Comparison of ENCODE assay signal across 20 cellular contexts in genomic region chr1:52122424-52122823, GRCh38. TPM values are rescaled to one million over a fixed set of nuclear protein-coding genes. Genes with fewer than 3 reads are reported as not detected.
DNase-seq lines count a peak whose midpoint lies in the region; ATAC-seq, FAIRE-seq and TF ChIP-seq lines count a peak whose summit lies in the region.
"Had no signal": no experiment of that assay in that cellular context is flagged by ENCODE, and none has a peak within 500 bp of the region (broad histone marks: within the 10 kb centered on the region; RNA-seq: fewer than 3 reads in every experiment).

No MANE protein-coding gene starts in this region.

- H3K9me3 ChIP-seq in K562 (replicated peaks; ENCODE audit: control insufficient read depth, insufficient read depth, low read depth, low read length) = no peaks in the 10 kb centered on the region
- no peaks in the 10 kb centered on the region for H3K9me3 ChIP-seq in endodermal cell (ENCODE audit: control insufficient read depth, low read length)
- no peaks in the 10 kb centered on the region for H3K9me3 ChIP-seq in effector memory CD4-positive, alpha-beta T cell (ENCODE audit: control insufficient read depth, low read length)
- H3K9me3 ChIP-seq: BE2C had no signal

- no peaks in the 10 kb centered on the region for H3K9me3 Mint-ChIP-seq in endodermal cell
- H3K9me3 Mint-ChIP-seq: CD8-positive, alpha-beta memory T cell; H9 had no signal

- in situ Hi-C loops in K562 (cut with MboI) = no loop called here

- H3K4me3 Mint-ChIP-seq in endodermal cell = no peak overlapping the region
- H3K4me3 Mint-ChIP-seq: CD4-positive, CD25-positive, alpha-beta regulatory T cell; CD8-positive, alpha-beta memory T cell; H9 had no signal

- H3K36me3 ChIP-seq in K562 (ENCODE audit: control insufficient read depth, insufficient read depth, low read length) (no peaks in the 10 kb centered on the region), endodermal cell (ENCODE audit: control insufficient read depth, insufficient read depth, low read length) (no peaks in the 10 kb centered on the region)
- H3K36me3 ChIP-seq in effector memory CD4-positive, alpha-beta T cell (ENCODE audit: control insufficient read depth, insufficient read depth, low read length) = no peaks in the 10 kb centered on the region
- H3K36me3 ChIP-seq: BE2C had no signal

- H3K36me3 Mint-ChIP-seq in endodermal cell (ENCODE audit: low read depth) = no peaks in the 10 kb centered on the region
- H3K36me3 Mint-ChIP-seq: CD4-positive, CD25-positive, alpha-beta regulatory T cell; CD8-positive, alpha-beta memory T cell had no signal

- no peaks in the 10 kb centered on the region for H3K9me1 ChIP-seq in K562 (ENCODE audit: control insufficient read depth, insufficient read depth, low read length)

- no peak for DNase-seq in K562 (ENCODE audit: extremely low read depth in 1 of 4, low spot score in 3 of 4)
- no peak for DNase-seq in endodermal cell
- DNase-seq in mucosa of gallbladder (ENCODE audit: low spot score) = peak; percentile 37
- no peak for DNase-seq in NCI-H2171 treated with DMSO at 0.1 percent for 48 hours (lab: John Stamatoyannopoulos, UW)
- no peak for DNase-seq in foreskin keratinocyte
- DNase-seq in effector memory CD4-positive, alpha-beta T cell = no peak
- no peak for DNase-seq in activated CD4-positive, CD25-positive, alpha-beta regulatory T cell treated with anti-CD3 and anti-CD28 coated beads, Interleukin-2, amount 50 U/mL, for 72 hours
- DNase-seq: ACHN; BE2C; C1 segment of cervical spinal cord; CD4-positive, CD25-positive, alpha-beta regulatory T cell; CD8-positive, alpha-beta memory T cell; COR-L47; DMS 273 treated with DMSO at 0.1 percent for 48 hours; DMS53; H9 had no signal

- H3K4me1 Mint-ChIP-seq in endodermal cell = peaks cover 20% of the 10 kb centered on the region
- H3K4me1 Mint-ChIP-seq: CD4-positive, CD25-positive, alpha-beta regulatory T cell; CD8-positive, alpha-beta memory T cell had no signal

- peak; percentile 21; the same call in 2 of the 3 replicates for ATAC-seq in K562
- no peak for ATAC-seq in foreskin keratinocyte

- no peak overlapping the region for H2AFZ ChIP-seq in K562 (ENCODE audit: low read depth, low read length)

- WGBS in K562 (ENCODE audit: insufficient coverage, low coverage, missing lambda C conversion rate) = 8% methylated on average over 2 of the region's 2 CpGs
- 72% methylated on average over 2 of the region's 2 CpGs; no CpG with 5 or more reads in 1 of the 2 experiments for WGBS in endodermal cell (ENCODE audit: insufficient coverage in 1 of 2, insufficient read length in 1 of 2), 2 experiments

- TF ChIP-seq CTCF in K562 (IDR thresholded peaks at IDR 0.05 in 2 of 3, conservative IDR thresholded peaks at IDR 0.05 in 1 of 3; ENCODE audit: insufficient read depth in 2 of 3, low read depth in 1 of 3, low read length in 3 of 3) = no peak
- TF ChIP-seq CTCF in endodermal cell (conservative IDR thresholded peaks at IDR 0.05) = no peak
- TF ChIP-seq CTCF in foreskin keratinocyte (conservative IDR thresholded peaks at IDR 0.05) = no peak

- H4K20me1 ChIP-seq in K562 (replicated peaks; ENCODE audit: control insufficient read depth, insufficient read depth, low read length) = no peaks in the 10 kb centered on the region

- POLR2A ChIA-PET in K562 (lab: Yijun Ruan, JAX) = interaction anchor here (1.1 kb wide), 1 partner anchor 538 kb away, joined by 3 read pairs; no protein-coding TSS in a partner anchor

- peaks cover 50% of the 10 kb centered on the region for H3K27me3 Mint-ChIP-seq in endodermal cell (ENCODE audit: insufficient read depth)

- H3K4me1 ChIP-seq in K562 (replicated peaks in 1 of 2; ENCODE audit: control insufficient read depth in 2 of 2, insufficient read depth in 2 of 2, low read length in 2 of 2) (peaks cover 0 to 4% of the 10 kb centered on the region in 2 experiments; a peak in 1 of 5 replicates), endodermal cell (ENCODE audit: control insufficient read depth, insufficient read depth, low read length) (no peaks in the 10 kb centered on the region), foreskin keratinocyte (no peaks in the 10 kb centered on the region)
- H3K4me1 ChIP-seq in effector memory CD4-positive, alpha-beta T cell (ENCODE audit: control insufficient read depth, insufficient read depth, low read length, poor library complexity, severe bottlenecking) = no peaks in the 10 kb centered on the region
- H3K4me1 ChIP-seq: BE2C had no signal

- TF ChIP-seq POLR2A in K562 (conservative IDR thresholded peaks at IDR 0.05) = no peak

- H3K4me2 ChIP-seq in K562 (ENCODE audit: insufficient read depth, low read length) = no peak overlapping the region

- H3K9ac ChIP-seq in K562 (ENCODE audit: insufficient read depth in 1 of 2, low read depth in 2 of 2, low read length in 2 of 2) (no peak overlapping the region), endodermal cell (ENCODE audit: extremely low read depth, low read length, poor library complexity, severe bottlenecking) (no peak overlapping the region)

- CTCF ChIA-PET in K562 (lab: Yijun Ruan, JAX; ENCODE audit: low intra/inter-chr PET ratio) = no interaction called here

- H3K27ac ChIP-seq in K562 (ENCODE audit: extremely low read depth, low read depth, low read length) (no peak overlapping the region), endodermal cell (ENCODE audit: low read depth, low read length) (no peak overlapping the region), foreskin keratinocyte (no peak overlapping the region)
- H3K27ac ChIP-seq in effector memory CD4-positive, alpha-beta T cell (ENCODE audit: insufficient read depth, low read length, poor library complexity, severe bottlenecking) = no peak overlapping the region

- H3K79me2 ChIP-seq in K562 (ENCODE audit: control insufficient read depth, insufficient read depth, low read length) = no peaks in the 10 kb centered on the region

- peak overlapping the region; percentile 6 for H3K27ac Mint-ChIP-seq in endodermal cell
- H3K27ac Mint-ChIP-seq: CD4-positive, CD25-positive, alpha-beta regulatory T cell; CD8-positive, alpha-beta memory T cell; H9 had no signal

- FAIRE-seq in K562 (lab: Jason Lieb, UNC) = no peak
- FAIRE-seq: A204.1, G401.6, GM12891, H1 had no signal

- H3K4me3 ChIP-seq in K562 (no peak overlapping the region), endodermal cell (ENCODE audit: low read length) (no peak overlapping the region)
- no peak overlapping the region for H3K4me3 ChIP-seq in effector memory CD4-positive, alpha-beta T cell (ENCODE audit: insufficient read depth, low read depth, low read length, poor library complexity, severe bottlenecking)

- BruUV-seq in K562 (replicated peaks; lab: Mats Ljungman, UMichigan) = no TSS peak

- no peak for TF ChIP-seq RAD21 in K562 (CRISPR knock-in tag; conservative IDR thresholded peaks at IDR 0.05 in 1 of 2, IDR thresholded peaks at IDR 0.05 in 1 of 2)

- intact Hi-C loops in K562 (cut with micrococcal nuclease) = no loop called here

- peaks cover 0 to 10% of the 10 kb centered on the region in 2 experiments for H3K27me3 ChIP-seq in K562 (ENCODE audit: control insufficient read depth in 2 of 2, insufficient read depth in 2 of 2, low read length in 2 of 2)
- H3K27me3 ChIP-seq in endodermal cell (ENCODE audit: control insufficient read depth, insufficient read depth, low read length, poor library complexity, severe bottlenecking) = peaks cover 83% of the 10 kb centered on the region
- no peaks in the 10 kb centered on the region for H3K27me3 ChIP-seq in foreskin keratinocyte
- H3K27me3 ChIP-seq in effector memory CD4-positive, alpha-beta T cell (replicated peaks; ENCODE audit: control insufficient read depth, insufficient read depth, low read length, poor library complexity, severe bottlenecking) = no peaks in the 10 kb centered on the region
- H3K27me3 ChIP-seq: BE2C had no signal

- TF ChIP-seq EP300 in K562 (IDR thresholded peaks at IDR 0.05; ENCODE audit: low read length) = no peak

TF ChIP-seq in K562, 482 proteins besides CTCF, POLR2A, EP300 and RAD21:
- TF ChIP-seq ZNF589 (CRISPR knock-in tag; IDR thresholded peaks at IDR 0.05; ENCODE audit: low read depth) = no peak
- TF ChIP-seq TCF3 (CRISPR knock-in tag; IDR thresholded peaks at IDR 0.05) = 0 out of 2 replicates have a peak, but pooled peaks have one; percentile 16

RNA-seq across cellular contexts. Expression of gene ZFYVE9, which starts 19.5 kb away (rescaled TPM):
- total RNA-seq in K562 (2011; cell fraction: chromatin; rRNA removed; ENCODE audit: low replicate concordance) = 23.9 and 94.4 TPM in 2 replicates
- 13.2 and 17.4 TPM in 2 replicates for total RNA-seq in K562 (2011; cell fraction: nucleolus; rRNA removed)
- total RNA-seq in K562 (2011; cell fraction: nucleoplasm; rRNA removed) = 24.4 and 24.5 TPM in 2 replicates
- 8.9 and 9.4 TPM in 2 replicates for total RNA-seq in K562 (2014; rRNA removed)
- total RNA-seq in K562 (2014; rRNA removed; fragmentation: Illumina TruSeq; extraction: Trizol) = 14.4 and 16.7 TPM in 2 replicates
- 11.9 and 13.2 TPM in 2 replicates for total RNA-seq in K562 (2015; rRNA removed; fragmentation: Illumina TruSeq; extraction: Trizol)
- total RNA-seq in K562 (2021) = 9.0 and 10.2 TPM in 2 replicates
- 8.1 and 9.1 TPM in 2 replicates for polyA plus RNA-seq in K562 (2011; rRNA removed)
- polyA plus RNA-seq in K562 (2011; cell fraction: cytosol; rRNA removed) = 2.1 and 4.4 TPM in 2 replicates
- 5.3 and 7.1 TPM in 2 replicates for polyA plus RNA-seq in K562 (2011; cell fraction: nucleus; rRNA removed)
- polyA plus RNA-seq in K562 (2012) = 5.6 and 5.7 TPM in 2 replicates
- polyA plus RNA-seq in K562 (2014; fragmentation: Illumina TruSeq; extraction: Trizol) = 8.1 and 8.4 TPM in 2 replicates
- polyA plus RNA-seq in K562 (2014; fragmentation: Nextera tagmentation; extraction: Ambion mirVana) = under 1 TPM; 0.52 to 0.84 TPM
- polyA plus RNA-seq in K562 (2014; rRNA removed) = 5.0 and 5.4 TPM in 2 replicates
- 31.4 and 41.7 TPM in 2 replicates for polyA minus RNA-seq in K562 (2011; rRNA and poly(A)+ RNA removed)
- polyA minus RNA-seq in K562 (2011; cell fraction: cytosol; rRNA and poly(A)+ RNA removed) = 8.6 and 13.1 TPM in 2 replicates
- 15.1 and 38.3 TPM in 2 replicates for polyA minus RNA-seq in K562 (2011; cell fraction: nucleus; rRNA and poly(A)+ RNA removed)
- 10 to 100 TPM; 34.3 to 40.5 TPM for total RNA-seq in endodermal cell
- 15.1 TPM for polyA plus RNA-seq in endodermal cell (2013, experiment 1 of 2)
- 14.4 TPM for polyA plus RNA-seq in endodermal cell (2013, experiment 2 of 2)
- 22.6 TPM for total RNA-seq in mucosa of gallbladder
- total RNA-seq in foreskin keratinocyte = 17.9 and 23.5 TPM in 2 replicates
- polyA plus RNA-seq in foreskin keratinocyte = 4.5 and 6.7 TPM in 2 replicates
